ENCODE assay signal across 8 cellular contexts in the genomic region with DNA sequence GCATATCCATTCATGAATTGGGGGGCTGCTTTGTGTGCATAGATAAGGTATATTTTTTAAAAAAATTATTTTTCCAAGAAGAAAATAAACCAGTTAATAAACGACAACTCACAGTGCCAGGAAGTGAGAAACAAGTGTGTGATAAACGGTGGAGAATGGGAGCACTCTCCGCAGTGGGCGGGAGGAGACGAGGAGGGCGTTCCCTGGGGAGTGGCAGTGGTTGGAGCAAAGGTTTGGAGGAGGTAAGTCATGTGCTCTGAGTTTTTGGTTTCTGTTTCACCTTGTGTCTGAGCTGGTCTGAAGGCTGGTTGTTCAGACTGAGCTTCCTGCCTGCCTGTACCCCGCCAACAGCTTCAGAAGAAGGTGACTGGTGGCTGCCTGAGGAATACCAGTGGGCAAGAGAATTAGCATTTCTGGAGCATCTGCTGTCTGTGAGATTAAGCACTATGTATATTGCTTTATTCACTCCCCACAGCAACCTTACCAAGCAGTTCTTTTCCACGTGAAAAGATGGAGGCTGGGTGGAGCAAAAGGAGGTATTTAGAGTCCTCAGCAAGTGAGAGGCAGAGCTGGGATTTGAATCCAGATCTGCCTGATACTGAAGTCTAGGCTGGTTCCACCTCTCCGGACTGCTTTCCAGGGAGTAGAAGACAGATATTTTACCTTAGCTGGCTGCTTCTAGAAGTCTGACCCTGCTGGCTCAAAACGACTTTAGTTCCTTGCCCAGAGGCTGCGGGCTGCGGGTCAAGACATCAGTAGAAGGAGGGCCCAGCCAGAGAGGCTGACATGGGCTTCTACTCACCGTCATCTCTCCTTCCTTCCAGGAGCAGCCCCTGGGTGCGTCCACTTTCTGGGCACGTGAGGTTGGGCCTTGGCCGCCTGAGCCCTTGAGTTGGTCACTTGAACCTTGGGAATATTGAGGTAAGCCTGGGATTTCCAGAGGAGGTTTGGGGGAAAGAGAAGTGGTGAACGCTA. TPM values are rescaled to one million over a fixed set of nuclear protein-coding genes. Genes with fewer than 3 reads are reported as not detected.
A peak's percentile ranks its signal among the peaks of the same experiment; 100 is the strongest.
DNase-seq lines count a peak whose midpoint lies in the region; ATAC-seq and TF ChIP-seq lines count a peak whose summit lies in the region.

No MANE protein-coding gene starts in this region.

- peak overlapping the region; percentile 59 for H3K4me3 ChIP-seq in thoracic aorta

- H3K9me3 Mint-ChIP-seq in activated CD4-positive, alpha-beta T cell treated with anti-CD3 and anti-CD28 coated beads for 36 hours (ENCODE audit: low read depth) = no peaks in the 10 kb centered on the region
- no peaks in the 10 kb centered on the region for H3K9me3 Mint-ChIP-seq in naive B cell

- H3K27me3 ChIP-seq in thoracic aorta (replicated peaks; ENCODE audit: insufficient read depth) = no peaks in the 10 kb centered on the region

- H3K27ac ChIP-seq in thoracic aorta = no peak overlapping the region

- ATAC-seq in GM19035 (IDR thresholded peaks at IDR 0.05; ENCODE audit: unreplicated experiment) = peak; percentile 88
- peak; percentile 83 for ATAC-seq in HG03159 (IDR thresholded peaks at IDR 0.05; ENCODE audit: unreplicated experiment)
- peak; percentile 91 for ATAC-seq in activated CD4-positive, alpha-beta T cell treated with anti-CD3 and anti-CD28 coated beads for 36 hours
- ATAC-seq in naive B cell (ENCODE audit: low read depth in 2 of 2) = peak; percentile 87 to 91
- ATAC-seq in thoracic aorta (ENCODE audit: insufficient number of reproducible peaks, low FRiP score, low read depth) = no peak

- peaks cover 55% of the 10 kb centered on the region for H3K4me1 Mint-ChIP-seq in activated CD4-positive, alpha-beta T cell treated with anti-CD3 and anti-CD28 coated beads for 36 hours
- H3K4me1 Mint-ChIP-seq in naive B cell = peaks cover 29 to 65% (median 40%) of the 10 kb centered on the region in 3 donors

- CTCF ChIA-PET in activated CD4-positive, alpha-beta T cell treated with anti-CD3 and anti-CD28 coated beads for 36 hours (lab: Charles Lee) = interaction anchor here (0.5 to 4.4 kb wide), 49 partner anchors 10 to 946 kb away, joined by 3 to 99 read pairs (median 7); a partner anchor contains a TSS

- DNase-seq in AML-193 (lab: John Stamatoyannopoulos, UW) = peak; percentile 92 to 93
- peak; percentile 94 for DNase-seq in NCI-H2227 treated with DMSO at 0.1 percent for 48 hours (lab: John Stamatoyannopoulos, UW)
- DNase-seq in activated CD4-positive, alpha-beta T cell treated with anti-CD3 and anti-CD28 coated beads for 36 hours = peak; percentile 92
- DNase-seq in effector CD8-positive, alpha-beta T cell (lab: John Stamatoyannopoulos, UW) = peak; percentile 78
- peak; percentile 83 for DNase-seq in naive B cell
- no peak for DNase-seq in thoracic aorta (ENCODE audit: low spot score)

- peak overlapping the region; percentile 93 for H3K27ac Mint-ChIP-seq in activated CD4-positive, alpha-beta T cell treated with anti-CD3 and anti-CD28 coated beads for 36 hours
- peak overlapping the region; percentile 87 to 98 (median 97) for H3K27ac Mint-ChIP-seq in naive B cell

- H3K36me3 ChIP-seq in thoracic aorta = no peaks in the 10 kb centered on the region

- no peaks in the 10 kb centered on the region for H3K9me3 ChIP-seq in thoracic aorta

- POLR2A ChIA-PET in activated CD4-positive, alpha-beta T cell treated with anti-CD3 and anti-CD28 coated beads for 36 hours (lab: Charles Lee) = interaction anchor here (0.5 to 2.5 kb wide), 19 partner anchors 27 to 1145 kb away, joined by 3 to 17 read pairs (median 3); a partner anchor contains a TSS

- TF ChIP-seq CTCF in thoracic aorta (IDR thresholded peaks at IDR 0.05) = no peak

- H3K36me3 Mint-ChIP-seq in activated CD4-positive, alpha-beta T cell treated with anti-CD3 and anti-CD28 coated beads for 36 hours (ENCODE audit: low read depth) = peaks cover 19% of the 10 kb centered on the region
- peaks cover 0 to 8% of the 10 kb centered on the region in 2 donors for H3K36me3 Mint-ChIP-seq in naive B cell

- intact Hi-C loops in activated CD4-positive, alpha-beta T cell treated with anti-CD3 and anti-CD28 coated beads for 36 hours (cut with DNase I, micrococcal nuclease) = loop anchor here (1.0 to 10.0 kb wide), 15 partner anchors 21 to 547 kb away; a partner anchor contains a TSS

- H3K4me3 Mint-ChIP-seq in activated CD4-positive, alpha-beta T cell treated with anti-CD3 and anti-CD28 coated beads for 36 hours = peak overlapping the region; percentile 92
- H3K4me3 Mint-ChIP-seq in naive B cell = peak overlapping the region; percentile 89 to 99 (median 96)

- no peaks in the 10 kb centered on the region for H3K27me3 Mint-ChIP-seq in activated CD4-positive, alpha-beta T cell treated with anti-CD3 and anti-CD28 coated beads for 36 hours
- H3K27me3 Mint-ChIP-seq in naive B cell = no peaks in the 10 kb centered on the region

- H3K4me1 ChIP-seq in thoracic aorta (ENCODE audit: control insufficient read depth in 1 of 2, low read depth in 2 of 2) = peaks cover 7 to 19% of the 10 kb centered on the region in 2 donors

RNA-seq across cellular contexts. Expression of a gene that starts 26.9 kb away (rescaled TPM):
- 10 to 100 TPM; 45.1 to 49.1 TPM for total RNA-seq in activated CD4-positive, alpha-beta T cell treated with anti-CD3 and anti-CD28 coated beads for 36 hours
- 10 to 100 TPM; 16.7 to 49.6 (median 31.2) TPM for polyA plus RNA-seq in naive B cell (ENCODE audit: low read depth in 6 of 6)
- 10 to 100 TPM; 11.5 to 14.6 TPM for total RNA-seq in thoracic aorta

RNA-seq across cellular contexts. Expression of a gene that starts 50.5 kb away (rescaled TPM):
- total RNA-seq in activated CD4-positive, alpha-beta T cell treated with anti-CD3 and anti-CD28 coated beads for 36 hours = 10 to 100 TPM; 12.2 to 16.8 TPM
- 1 to 10 TPM; 2.7 to 8.1 (median 4.7) TPM for polyA plus RNA-seq in naive B cell (ENCODE audit: low read depth in 6 of 6)
- total RNA-seq in thoracic aorta = 10 to 100 TPM; 10.3 to 12.3 TPM
